ENCODE assay signal across 28 cellular contexts in the genomic region with DNA sequence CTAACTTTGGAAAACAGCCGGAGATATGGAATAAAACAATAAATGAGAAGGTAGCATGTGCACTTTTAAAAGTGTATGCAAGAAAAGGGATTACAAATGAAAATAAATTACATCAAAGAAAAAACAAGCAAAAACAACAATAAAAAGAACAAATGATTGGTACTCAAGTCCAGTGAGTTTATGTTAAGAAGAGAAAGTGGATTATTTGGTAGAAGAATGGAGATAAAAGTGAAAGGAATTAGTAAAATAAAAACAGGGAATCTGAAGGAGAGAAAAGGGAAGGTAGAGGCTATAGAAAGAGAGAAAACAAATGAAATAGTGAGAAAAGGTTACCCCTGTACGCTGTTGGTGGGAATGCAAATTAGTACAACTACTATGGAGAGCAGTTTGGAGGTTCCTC.
"Had no signal": no experiment of that assay in that cellular context is flagged by ENCODE, and none has a peak within 500 bp of the region (broad histone marks: within the 10 kb centered on the region; RNA-seq: fewer than 3 reads in every experiment).

No MANE protein-coding gene starts in this region.

- H2AFZ ChIP-seq: hepatocyte had no signal

- H3K4me1 ChIP-seq: colonic mucosa, esophagus squamous epithelium, gastrocnemius medialis, left ventricle myocardium inferior, lower lobe of right lung had no signal

- ATAC-seq: effector memory CD8-positive, alpha-beta T cell; esophagus mucosa; gastrocnemius medialis; heart right ventricle; left colon; lower lobe of right lung; mucosa of descending colon had no signal

- FAIRE-seq: endometrium, kidney had no signal

- H3K9me3 ChIP-seq: colonic mucosa, esophagus squamous epithelium, gastrocnemius medialis, heart right ventricle, left ventricle myocardium inferior, lower lobe of right lung, mucosa of descending colon had no signal

- H3K27ac ChIP-seq: colonic mucosa, epithelial cell of prostate, esophagus squamous epithelium, gastrocnemius medialis, heart right ventricle, hepatocyte, left ventricle myocardium inferior, lower lobe of right lung had no signal

- H3K36me3 ChIP-seq: colonic mucosa, esophagus squamous epithelium, gastrocnemius medialis, heart right ventricle, left ventricle myocardium inferior, lower lobe of right lung had no signal

- DNase-seq: colonic mucosa; cortex of kidney; effector CD8-positive, alpha-beta T cell; effector memory CD8-positive, alpha-beta T cell; endodermal cell; erythroblast; esophagus squamous epithelium; foreskin fibroblast; foreskin melanocyte; gastrocnemius medialis; glutamatergic neuron; head of caudate nucleus; heart right ventricle; hypothalamus; immature natural killer cell; islet precursor cell; kidney; kidney glomerular epithelial cell; left colon; left ventricle myocardium inferior; lower lobe of right lung; mesenchymal stem cell; mucosa of descending colon; naive B cell had no signal

- H3K4me3 ChIP-seq: colonic mucosa, esophagus squamous epithelium, gastrocnemius medialis, heart right ventricle, hepatocyte, left ventricle myocardium inferior, lower lobe of right lung, mucosa of descending colon had no signal

- H3K79me2 ChIP-seq: hepatocyte had no signal

- H3K27me3 ChIP-seq: colonic mucosa, esophagus squamous epithelium, gastrocnemius medialis, heart right ventricle, hepatocyte had no signal

- H3K4me2 ChIP-seq: hepatocyte had no signal
